In the genomic region with DNA sequence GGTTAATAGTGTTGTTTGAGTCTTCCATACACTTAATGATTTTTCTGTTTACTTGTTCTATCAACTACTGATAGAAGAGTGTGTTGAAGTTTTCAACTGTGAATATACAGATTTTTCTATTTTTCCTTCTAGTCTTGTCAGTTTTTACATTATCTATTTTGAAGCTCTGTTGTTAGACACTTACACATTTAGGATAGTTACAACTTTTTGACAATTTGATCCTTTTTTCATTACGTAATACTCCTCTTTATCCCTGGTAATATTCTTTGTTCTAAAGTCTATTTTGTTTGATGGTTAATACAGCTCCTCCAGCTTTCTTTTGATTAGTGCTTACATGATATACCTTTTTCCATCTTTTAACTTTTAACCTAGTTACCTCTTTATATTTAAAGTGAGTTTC, we compare ENCODE assay signal across 2 cellular contexts.
TF ChIP-seq lines count a peak whose summit lies in the region.

No MANE protein-coding gene starts in this region.

TF ChIP-seq in HepG2, 621 proteins besides CTCF, POLR2A, EP300 and RAD21 (continues in another document):
- TF ChIP-seq, protein P1, sequence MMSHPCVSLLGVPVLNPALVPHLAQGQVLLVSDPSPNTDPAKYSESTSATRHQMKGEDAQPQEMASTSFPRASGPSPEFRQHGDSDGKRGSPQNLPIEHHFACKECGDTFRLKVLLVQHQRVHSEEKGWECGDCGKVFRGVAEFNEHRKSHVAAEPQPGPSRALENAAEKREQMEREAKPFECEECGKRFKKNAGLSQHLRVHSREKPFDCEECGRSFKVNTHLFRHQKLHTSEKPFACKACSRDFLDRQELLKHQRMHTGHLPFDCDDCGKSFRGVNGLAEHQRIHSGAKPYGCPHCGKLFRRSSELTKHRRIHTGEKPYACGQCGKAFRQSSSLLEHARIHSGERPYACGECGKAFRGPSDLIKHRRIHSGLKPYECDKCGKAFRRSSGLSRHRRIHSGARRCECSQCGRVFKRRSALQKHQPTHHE (CRISPR knock-in tag; IDR thresholded peaks at IDR 0.05; ENCODE audit: borderline replicate concordance), result no peak
- TF ChIP-seq CEBPB (IDR thresholded peaks at IDR 0.05; ENCODE audit: borderline replicate concordance, low read depth, low read length) (peak; percentile 58; the same call in 1 of the 2 replicates), MAFK (conservative IDR thresholded peaks at IDR 0.05 in 1 of 2, IDR thresholded peaks at IDR 0.05 in 1 of 2; ENCODE audit: low read length in 2 of 2) (no peak), RBAK (CRISPR knock-in tag; IDR thresholded peaks at IDR 0.05) (no peak), GLI4 (CRISPR knock-in tag; IDR thresholded peaks at IDR 0.05; ENCODE audit: borderline replicate concordance) (no peak), MIXL1 (CRISPR knock-in tag; IDR thresholded peaks at IDR 0.05) (no peak), REPIN1 (CRISPR knock-in tag; IDR thresholded peaks at IDR 0.05; ENCODE audit: borderline replicate concordance, low read depth) (no peak), ATF7 (IDR thresholded peaks at IDR 0.05) (peak; percentile 61; the same call in 1 of the 2 replicates), ATF7 (CRISPR knock-in tag; IDR thresholded peaks at IDR 0.05) (no peak), KLF16 (CRISPR knock-in tag; IDR thresholded peaks at IDR 0.05) (no peak), SMARCC2 (IDR thresholded peaks at IDR 0.05) (no peak), GTF2F1 (IDR thresholded peaks at IDR 0.05; ENCODE audit: low read length) (no peak), ARNT2 (CRISPR knock-in tag; IDR thresholded peaks at IDR 0.05; ENCODE audit: low read depth) (no peak), MBNL3 (CRISPR knock-in tag; conservative IDR thresholded peaks at IDR 0.05) (no peak), ZNF670 (CRISPR knock-in tag; IDR thresholded peaks at IDR 0.05; ENCODE audit: borderline replicate concordance) (no peak)
- TF ChIP-seq, protein P2, sequence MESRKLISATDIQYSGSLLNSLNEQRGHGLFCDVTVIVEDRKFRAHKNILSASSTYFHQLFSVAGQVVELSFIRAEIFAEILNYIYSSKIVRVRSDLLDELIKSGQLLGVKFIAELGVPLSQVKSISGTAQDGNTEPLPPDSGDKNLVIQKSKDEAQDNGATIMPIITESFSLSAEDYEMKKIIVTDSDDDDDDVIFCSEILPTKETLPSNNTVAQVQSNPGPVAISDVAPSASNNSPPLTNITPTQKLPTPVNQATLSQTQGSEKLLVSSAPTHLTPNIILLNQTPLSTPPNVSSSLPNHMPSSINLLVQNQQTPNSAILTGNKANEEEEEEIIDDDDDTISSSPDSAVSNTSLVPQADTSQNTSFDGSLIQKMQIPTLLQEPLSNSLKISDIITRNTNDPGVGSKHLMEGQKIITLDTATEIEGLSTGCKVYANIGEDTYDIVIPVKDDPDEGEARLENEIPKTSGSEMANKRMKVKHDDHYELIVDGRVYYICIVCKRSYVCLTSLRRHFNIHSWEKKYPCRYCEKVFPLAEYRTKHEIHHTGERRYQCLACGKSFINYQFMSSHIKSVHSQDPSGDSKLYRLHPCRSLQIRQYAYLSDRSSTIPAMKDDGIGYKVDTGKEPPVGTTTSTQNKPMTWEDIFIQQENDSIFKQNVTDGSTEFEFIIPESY (CRISPR knock-in tag; IDR thresholded peaks at IDR 0.05), result no peak
- TF ChIP-seq, protein P3, sequence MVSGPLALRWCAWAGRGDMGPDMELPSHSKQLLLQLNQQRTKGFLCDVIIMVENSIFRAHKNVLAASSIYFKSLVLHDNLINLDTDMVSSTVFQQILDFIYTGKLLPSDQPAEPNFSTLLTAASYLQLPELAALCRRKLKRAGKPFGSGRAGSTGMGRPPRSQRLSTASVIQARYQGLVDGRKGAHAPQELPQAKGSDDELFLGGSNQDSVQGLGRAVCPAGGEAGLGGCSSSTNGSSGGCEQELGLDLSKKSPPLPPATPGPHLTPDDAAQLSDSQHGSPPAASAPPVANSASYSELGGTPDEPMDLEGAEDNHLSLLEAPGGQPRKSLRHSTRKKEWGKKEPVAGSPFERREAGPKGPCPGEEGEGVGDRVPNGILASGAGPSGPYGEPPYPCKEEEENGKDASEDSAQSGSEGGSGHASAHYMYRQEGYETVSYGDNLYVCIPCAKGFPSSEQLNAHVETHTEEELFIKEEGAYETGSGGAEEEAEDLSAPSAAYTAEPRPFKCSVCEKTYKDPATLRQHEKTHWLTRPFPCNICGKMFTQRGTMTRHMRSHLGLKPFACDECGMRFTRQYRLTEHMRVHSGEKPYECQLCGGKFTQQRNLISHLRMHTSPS (CRISPR knock-in tag; IDR thresholded peaks at IDR 0.05; ENCODE audit: low read depth), result no peak
- TF ChIP-seq, protein P4, sequence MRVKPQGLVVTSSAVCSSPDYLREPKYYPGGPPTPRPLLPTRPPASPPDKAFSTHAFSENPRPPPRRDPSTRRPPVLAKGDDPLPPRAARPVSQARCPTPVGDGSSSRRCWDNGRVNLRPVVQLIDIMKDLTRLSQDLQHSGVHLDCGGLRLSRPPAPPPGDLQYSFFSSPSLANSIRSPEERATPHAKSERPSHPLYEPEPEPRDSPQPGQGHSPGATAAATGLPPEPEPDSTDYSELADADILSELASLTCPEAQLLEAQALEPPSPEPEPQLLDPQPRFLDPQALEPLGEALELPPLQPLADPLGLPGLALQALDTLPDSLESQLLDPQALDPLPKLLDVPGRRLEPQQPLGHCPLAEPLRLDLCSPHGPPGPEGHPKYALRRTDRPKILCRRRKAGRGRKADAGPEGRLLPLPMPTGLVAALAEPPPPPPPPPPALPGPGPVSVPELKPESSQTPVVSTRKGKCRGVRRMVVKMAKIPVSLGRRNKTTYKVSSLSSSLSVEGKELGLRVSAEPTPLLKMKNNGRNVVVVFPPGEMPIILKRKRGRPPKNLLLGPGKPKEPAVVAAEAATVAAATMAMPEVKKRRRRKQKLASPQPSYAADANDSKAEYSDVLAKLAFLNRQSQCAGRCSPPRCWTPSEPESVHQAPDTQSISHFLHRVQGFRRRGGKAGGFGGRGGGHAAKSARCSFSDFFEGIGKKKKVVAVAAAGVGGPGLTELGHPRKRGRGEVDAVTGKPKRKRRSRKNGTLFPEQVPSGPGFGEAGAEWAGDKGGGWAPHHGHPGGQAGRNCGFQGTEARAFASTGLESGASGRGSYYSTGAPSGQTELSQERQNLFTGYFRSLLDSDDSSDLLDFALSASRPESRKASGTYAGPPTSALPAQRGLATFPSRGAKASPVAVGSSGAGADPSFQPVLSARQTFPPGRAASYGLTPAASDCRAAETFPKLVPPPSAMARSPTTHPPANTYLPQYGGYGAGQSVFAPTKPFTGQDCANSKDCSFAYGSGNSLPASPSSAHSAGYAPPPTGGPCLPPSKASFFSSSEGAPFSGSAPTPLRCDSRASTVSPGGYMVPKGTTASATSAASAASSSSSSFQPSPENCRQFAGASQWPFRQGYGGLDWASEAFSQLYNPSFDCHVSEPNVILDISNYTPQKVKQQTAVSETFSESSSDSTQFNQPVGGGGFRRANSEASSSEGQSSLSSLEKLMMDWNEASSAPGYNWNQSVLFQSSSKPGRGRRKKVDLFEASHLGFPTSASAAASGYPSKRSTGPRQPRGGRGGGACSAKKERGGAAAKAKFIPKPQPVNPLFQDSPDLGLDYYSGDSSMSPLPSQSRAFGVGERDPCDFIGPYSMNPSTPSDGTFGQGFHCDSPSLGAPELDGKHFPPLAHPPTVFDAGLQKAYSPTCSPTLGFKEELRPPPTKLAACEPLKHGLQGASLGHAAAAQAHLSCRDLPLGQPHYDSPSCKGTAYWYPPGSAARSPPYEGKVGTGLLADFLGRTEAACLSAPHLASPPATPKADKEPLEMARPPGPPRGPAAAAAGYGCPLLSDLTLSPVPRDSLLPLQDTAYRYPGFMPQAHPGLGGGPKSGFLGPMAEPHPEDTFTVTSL (CRISPR knock-in tag; IDR thresholded peaks at IDR 0.05; ENCODE audit: borderline replicate concordance), result no peak

TF ChIP-seq in IMR-90, 13 proteins besides CTCF, POLR2A, EP300 and RAD21:
- no peak for TF ChIP-seq NFE2L2 (IDR thresholded peaks at IDR 0.05; ENCODE audit: low read depth, low read length)
- TF ChIP-seq CEBPB (IDR thresholded peaks at IDR 0.05; ENCODE audit: low read depth, low read length), result peak; percentile 9; the same call in 1 of the 2 replicates
